Comparison of ENCODE assay signal across 17 cellular contexts in the genomic region with DNA sequence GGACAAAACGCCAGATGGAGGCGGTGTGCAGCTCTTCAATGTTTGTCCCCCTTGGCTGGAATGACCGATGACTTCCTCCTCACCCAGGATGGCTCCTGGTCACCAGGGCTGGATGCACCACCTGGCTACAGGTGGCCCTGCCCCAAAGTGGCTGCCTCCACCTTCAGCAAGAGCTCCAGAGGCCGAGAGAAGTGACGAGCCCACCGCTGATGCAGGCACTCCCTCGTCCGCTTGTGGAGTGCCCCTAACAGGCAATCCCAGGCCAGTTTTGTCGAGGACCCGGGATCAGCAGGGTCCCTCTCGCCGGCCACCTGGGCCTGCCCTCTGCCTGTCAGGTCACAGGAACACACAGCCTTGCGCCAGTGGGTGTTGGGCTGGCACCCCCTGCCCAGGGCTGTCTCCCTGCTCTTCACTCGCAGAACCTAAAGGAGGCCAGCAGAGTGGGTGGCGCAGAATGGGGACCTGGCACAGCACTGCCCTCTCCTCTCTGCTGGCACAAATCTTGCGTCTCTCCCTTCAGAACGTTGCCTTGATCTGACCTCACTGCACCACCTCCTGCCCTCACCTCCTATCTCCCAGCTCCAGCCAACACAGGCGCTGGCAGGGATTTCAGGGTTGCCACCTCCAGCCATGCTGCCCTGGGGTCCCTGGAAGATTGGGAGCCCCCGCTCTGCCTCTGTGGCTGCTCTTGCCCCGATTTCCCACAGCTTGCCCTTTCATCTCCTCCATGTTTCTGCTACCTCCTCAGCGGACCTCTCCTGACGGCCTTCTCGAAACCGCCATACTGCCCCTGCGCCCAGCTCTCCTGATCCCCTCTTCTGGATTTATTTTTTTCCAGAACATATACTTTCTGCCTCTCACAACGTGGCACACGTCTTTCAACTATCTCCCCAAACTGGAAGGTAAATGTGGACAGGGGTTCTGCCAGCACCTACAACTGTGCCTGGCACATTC. TPM values are rescaled to one million over a fixed set of nuclear protein-coding genes. Genes with fewer than 3 reads are reported as not detected.
A peak's percentile ranks its signal among the peaks of the same experiment; 100 is the strongest.
DNase-seq lines count a peak whose midpoint lies in the region; ATAC-seq and TF ChIP-seq lines count a peak whose summit lies in the region.
"Had no signal": no experiment of that assay in that cellular context is flagged by ENCODE, and none has a peak within 500 bp of the region (broad histone marks: within the 10 kb centered on the region; RNA-seq: fewer than 3 reads in every experiment).

No MANE protein-coding gene starts in this region.

- peaks cover 22 to 66% (median 54%) of the 10 kb centered on the region in 9 donors for H3K4me1 ChIP-seq in heart right ventricle
- H3K4me1 ChIP-seq in psoas muscle, result no peaks in the 10 kb centered on the region

- H3K9me3 ChIP-seq in heart right ventricle (no peaks in the 10 kb centered on the region), psoas muscle (no peaks in the 10 kb centered on the region), WERI-Rb-1 (ENCODE audit: severe bottlenecking) (no peaks in the 10 kb centered on the region)

- peaks cover 29% of the 10 kb centered on the region for H3K36me3 Mint-ChIP-seq in T-helper 2 cell treated with Interferon-gamma antibody and Interleukin-4, amounts not matched to agents 5 μg/mL and 100 μg/mL, for 36 hours (ENCODE audit: low read depth)
- peaks cover 46% of the 10 kb centered on the region for H3K36me3 Mint-ChIP-seq in activated T-helper 2 cell treated with anti-CD3 and anti-CD28 coated beads, Interferon-gamma antibody, Interleukin-2, Interleukin-4, amounts not matched to agents 10 μg/mL and 5 μg/mL and 100 μg/mL, durations not matched to agents 14 hours and 24 hours and 36 hours (ENCODE audit: low read depth)

- no peaks in the 10 kb centered on the region for H3K4me1 Mint-ChIP-seq in T-helper 2 cell treated with Interferon-gamma antibody and Interleukin-4, amounts not matched to agents 5 μg/mL and 100 μg/mL, for 36 hours (ENCODE audit: low read depth)
- H3K4me1 Mint-ChIP-seq in activated T-helper 2 cell treated with anti-CD3 and anti-CD28 coated beads, Interferon-gamma antibody, Interleukin-2, Interleukin-4, amounts not matched to agents 10 μg/mL and 5 μg/mL and 100 μg/mL, durations not matched to agents 14 hours and 24 hours and 36 hours (ENCODE audit: low read depth), result no peaks in the 10 kb centered on the region
- H3K4me1 Mint-ChIP-seq: immature natural killer cell, memory B cell had no signal

- no peak overlapping the region for H3K4me3 ChIP-seq in heart right ventricle
- H3K4me3 ChIP-seq in psoas muscle, result no peak overlapping the region
- no peak overlapping the region for H3K4me3 ChIP-seq in WERI-Rb-1 (ENCODE audit: low read depth, low read length)

- H3K27ac ChIP-seq in heart right ventricle (peak overlapping the region in 8 of 10 donors; percentile 23 to 93 (median 47)), psoas muscle (peak overlapping the region; percentile 23), WERI-Rb-1 (no peak overlapping the region)
- H3K27ac ChIP-seq: 22Rv1, epithelial cell of prostate had no signal

- 90 to 91% methylated on average over 27 of the region's 27 CpGs for WGBS in heart right ventricle, 2 donors
- 87 to 92% (median 88%) methylated on average over 27 of the region's 27 CpGs for WGBS in psoas muscle, 3 donors

- no peaks in the 10 kb centered on the region for H3K27me3 Mint-ChIP-seq in T-helper 2 cell treated with Interferon-gamma antibody and Interleukin-4, amounts not matched to agents 5 μg/mL and 100 μg/mL, for 36 hours (ENCODE audit: low read depth)
- no peaks in the 10 kb centered on the region for H3K27me3 Mint-ChIP-seq in activated T-helper 2 cell treated with anti-CD3 and anti-CD28 coated beads, Interferon-gamma antibody, Interleukin-2, Interleukin-4, amounts not matched to agents 10 μg/mL and 5 μg/mL and 100 μg/mL, durations not matched to agents 14 hours and 24 hours and 36 hours (ENCODE audit: low read depth)
- H3K27me3 Mint-ChIP-seq: memory B cell had no signal

- H3K27ac Mint-ChIP-seq in T-helper 2 cell treated with Interferon-gamma antibody and Interleukin-4, amounts not matched to agents 5 μg/mL and 100 μg/mL, for 36 hours, result peak overlapping the region; percentile 17
- peak overlapping the region; percentile 0 for H3K27ac Mint-ChIP-seq in activated T-helper 2 cell treated with anti-CD3 and anti-CD28 coated beads, Interferon-gamma antibody, Interleukin-2, Interleukin-4, amounts not matched to agents 10 μg/mL and 5 μg/mL and 100 μg/mL, durations not matched to agents 14 hours and 24 hours and 36 hours
- H3K27ac Mint-ChIP-seq: memory B cell had no signal

- H3K36me3 ChIP-seq in heart right ventricle (peaks cover 0 to 93% (median 66%) of the 10 kb centered on the region in 9 donors), psoas muscle (ENCODE audit: insufficient read depth in 1 of 2, low read depth in 1 of 2) (peaks cover 6 to 86% of the 10 kb centered on the region in 2 donors), WERI-Rb-1 (peaks cover 94% of the 10 kb centered on the region)

- no peaks in the 10 kb centered on the region for H3K27me3 ChIP-seq in heart right ventricle
- H3K27me3 ChIP-seq in psoas muscle (ENCODE audit: insufficient read depth in 3 of 3, low read length in 2 of 3), result no peaks in the 10 kb centered on the region
- no peaks in the 10 kb centered on the region for H3K27me3 ChIP-seq in WERI-Rb-1 (ENCODE audit: insufficient read depth, low read depth, severe bottlenecking)

- H3K9me3 Mint-ChIP-seq in T-helper 2 cell treated with Interferon-gamma antibody and Interleukin-4, amounts not matched to agents 5 μg/mL and 100 μg/mL, for 36 hours, result no peaks in the 10 kb centered on the region
- H3K9me3 Mint-ChIP-seq in activated T-helper 2 cell treated with anti-CD3 and anti-CD28 coated beads, Interferon-gamma antibody, Interleukin-2, Interleukin-4, amounts not matched to agents 10 μg/mL and 5 μg/mL and 100 μg/mL, durations not matched to agents 14 hours and 24 hours and 36 hours, result no peaks in the 10 kb centered on the region
- H3K9me3 Mint-ChIP-seq: immature natural killer cell, memory B cell had no signal

- intact Hi-C loops in activated T-helper 2 cell treated with anti-CD3 and anti-CD28 coated beads, Interferon-gamma antibody, Interleukin-2, Interleukin-4, amounts not matched to agents 10 μg/mL and 5 μg/mL and 100 μg/mL, durations not matched to agents 14 hours and 24 hours and 36 hours (cut with micrococcal nuclease), result no loop called here
- intact Hi-C loops in heart right ventricle (cut with DNase I), result loop anchor here in 3 of 10 donors (10.0 kb wide), 3 partner anchors 58 to 348 kb away; no protein-coding TSS in a partner anchor
- intact Hi-C loops in psoas muscle (cut with DNase I), result no loop called here

- TF ChIP-seq CTCF in heart right ventricle (IDR thresholded peaks at IDR 0.05) (no peak), psoas muscle (IDR thresholded peaks at IDR 0.05) (no peak), WERI-Rb-1 (IDR thresholded peaks at IDR 0.05; ENCODE audit: low read depth, low read length) (no peak)

- ATAC-seq in heart right ventricle, result peak in 2 of 8 donors; percentile 19 to 35
- ATAC-seq in psoas muscle, result no peak

- DNase-seq in T-helper 2 cell treated with Interferon-gamma antibody and Interleukin-4, amounts not matched to agents 5 μg/mL and 100 μg/mL, for 36 hours (ENCODE audit: low spot score), result no peak
- DNase-seq in T-helper 2 cell (no peak), heart right ventricle (no peak), psoas muscle (peak in 1 of 2 donors; percentile 55), WERI-Rb-1 (no peak), NCI-H1105 treated with DMSO at 0.1 percent for 48 hours (lab: John Stamatoyannopoulos, UW) (no peak), GM03348 (ENCODE audit: low spot score) (no peak)
- no peak for DNase-seq in activated T-helper 2 cell treated with anti-CD3 and anti-CD28 coated beads, Interferon-gamma antibody, Interleukin-2, Interleukin-4, amounts not matched to agents 10 μg/mL and 5 μg/mL and 100 μg/mL, durations not matched to agents 14 hours and 24 hours and 36 hours (ENCODE audit: low spot score)
- DNase-seq: activated CD4-positive, alpha-beta T cell treated with anti-CD3 and anti-CD28 coated beads for 4 hours; DMS153; immature natural killer cell; NCI-H1694 treated with DMSO at 0.1 percent for 48 hours; stimulated activated CD4-positive, alpha-beta T cell treated with anti-CD3 and anti-CD28 coated beads, Interleukin-2, amount 100 ng/mL, for 48 hours; trophoblast cell had no signal

- H3K4me3 Mint-ChIP-seq in T-helper 2 cell treated with Interferon-gamma antibody and Interleukin-4, amounts not matched to agents 5 μg/mL and 100 μg/mL, for 36 hours, result no peak overlapping the region
- no peak overlapping the region for H3K4me3 Mint-ChIP-seq in activated T-helper 2 cell treated with anti-CD3 and anti-CD28 coated beads, Interferon-gamma antibody, Interleukin-2, Interleukin-4, amounts not matched to agents 10 μg/mL and 5 μg/mL and 100 μg/mL, durations not matched to agents 14 hours and 24 hours and 36 hours (ENCODE audit: low read depth)
- H3K4me3 Mint-ChIP-seq: immature natural killer cell, memory B cell had no signal

RNA-seq across cellular contexts. Expression of a gene that starts 38.6 kb away (rescaled TPM):
- 0.50 and 0.80 TPM in 2 replicates for total RNA-seq in activated T-helper 2 cell treated with anti-CD3 and anti-CD28 coated beads, Interferon-gamma antibody, Interleukin-2, Interleukin-4, amounts not matched to agents 10 μg/mL and 5 μg/mL and 100 μg/mL, durations not matched to agents 14 hours and 24 hours and 36 hours
- total RNA-seq in heart right ventricle, result 1 to 10 TPM in 7 of 10 donors, under 1 TPM in 3; 0.53 to 2.7 (median 1.5) TPM
- 1 to 10 TPM; 3.2 to 4.1 TPM for polyA plus RNA-seq in heart right ventricle
- total RNA-seq in psoas muscle, result 1 to 10 TPM in 1 of 4 donors, under 1 TPM in 3; 0.44 to 1.4 (median 0.89) TPM
- polyA plus RNA-seq in psoas muscle, result 1 to 10 TPM in 1 of 3 donors, under 1 TPM in 2; 0.60 to 1.1 (median 0.96) TPM
